ENCODE assay signal across 8 cellular contexts in the genomic region with DNA sequence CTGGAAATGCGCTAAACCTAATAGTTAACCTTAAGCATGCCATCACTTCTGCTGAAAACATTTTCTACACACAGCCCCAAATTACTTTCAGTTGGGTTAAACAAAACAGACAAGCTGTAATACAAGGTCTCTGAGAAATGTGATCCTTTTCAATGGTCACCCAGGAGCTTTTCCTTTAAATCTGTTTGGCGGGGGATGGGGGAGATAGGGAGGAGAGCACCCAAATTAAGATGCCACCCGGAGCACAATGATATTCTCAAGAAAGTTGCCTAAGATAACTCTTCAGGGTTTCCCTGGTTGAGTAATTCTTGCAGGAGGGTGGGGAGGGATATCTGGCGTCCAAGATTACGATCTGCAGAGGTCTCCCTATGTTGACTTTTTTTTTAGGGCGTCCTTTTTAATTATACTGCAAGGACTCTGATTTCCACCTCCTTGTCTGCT.
DNase-seq lines count a peak whose midpoint lies in the region; ATAC-seq and TF ChIP-seq lines count a peak whose summit lies in the region.

No MANE protein-coding gene starts in this region.

- H3K36me3 Mint-ChIP-seq in effector memory CD8-positive, alpha-beta T cell (ENCODE audit: insufficient read depth) = no peaks in the 10 kb centered on the region
- H3K36me3 Mint-ChIP-seq in nephron (ENCODE audit: low read depth) = peaks cover 4% of the 10 kb centered on the region

- H3K27me3 ChIP-seq in OCI-LY3 (ENCODE audit: low read depth, low read length) = peaks cover 24% of the 10 kb centered on the region

- no peak overlapping the region for H3K27ac Mint-ChIP-seq in effector memory CD8-positive, alpha-beta T cell
- H3K27ac Mint-ChIP-seq in nephron = peak overlapping the region; percentile 46 to 87 (median 76)

- H4K20me1 ChIP-seq in OCI-LY3 (ENCODE audit: insufficient read depth, low read length) = no peaks in the 10 kb centered on the region

- H3K79me2 ChIP-seq in OCI-LY3 (ENCODE audit: low read length) = no peaks in the 10 kb centered on the region

- H3K9ac ChIP-seq in OCI-LY3 (ENCODE audit: low read length) = peak overlapping the region; percentile 59; the same call in 1 of the 2 replicates

- no peaks in the 10 kb centered on the region for H3K9me3 Mint-ChIP-seq in effector memory CD8-positive, alpha-beta T cell
- no peaks in the 10 kb centered on the region for H3K9me3 Mint-ChIP-seq in nephron

- DNase-seq in GM13977 (ENCODE audit: low spot score) (peak; percentile 28), NCI-H187 treated with DMSO at 0.1 percent for 48 hours (lab: John Stamatoyannopoulos, UW) (no peak), GM19240 (ENCODE audit: insufficient read length, low spot score) (no peak), RPMI8226 (no peak)
- DNase-seq in effector memory CD8-positive, alpha-beta T cell = no peak

- H3K27me3 Mint-ChIP-seq in effector memory CD8-positive, alpha-beta T cell = peaks cover 30 to 53% of the 10 kb centered on the region in 2 donors
- H3K27me3 Mint-ChIP-seq in nephron (ENCODE audit: low read depth) = peaks cover 13% of the 10 kb centered on the region

- peaks cover 19 to 21% of the 10 kb centered on the region in 2 donors for H3K4me1 Mint-ChIP-seq in effector memory CD8-positive, alpha-beta T cell (ENCODE audit: low read depth in 2 of 2)
- peaks cover 16% of the 10 kb centered on the region for H3K4me1 Mint-ChIP-seq in nephron

- H3K36me3 ChIP-seq in OCI-LY3 (replicated peaks; ENCODE audit: low read depth, low read length) = no peaks in the 10 kb centered on the region

- TF ChIP-seq CTCF in GM13977 (IDR thresholded peaks at IDR 0.05; ENCODE audit: extremely low read depth, insufficient read depth, missing control alignments) = no peak
- no peak for TF ChIP-seq CTCF in OCI-LY3 (IDR thresholded peaks at IDR 0.05; ENCODE audit: low read depth, low read length)
- TF ChIP-seq CTCF in nephron (IDR thresholded peaks at IDR 0.05; ENCODE audit: unreplicated experiment in 3 of 3) = no peak

- peak overlapping the region; percentile 72 to 80 for H3K4me3 Mint-ChIP-seq in effector memory CD8-positive, alpha-beta T cell
- H3K4me3 Mint-ChIP-seq in nephron = peak overlapping the region; percentile 86 to 98 (median 96)

- H3K27ac ChIP-seq in OCI-LY3 (ENCODE audit: low read length) = no peak overlapping the region

- H3K4me3 ChIP-seq in OCI-LY3 (ENCODE audit: low read length) = peak overlapping the region; percentile 92

- in situ Hi-C loops in GM13977 (cut with MboI; ENCODE audit: low pct_unique_long_range_greater_than_20kb, low sequenced_read_pairs, unreplicated experiment) = no loop called here

- ATAC-seq in effector memory CD8-positive, alpha-beta T cell (replicated peaks) = no peak
- no peak for ATAC-seq in HG02885 (IDR thresholded peaks at IDR 0.05; ENCODE audit: poor library complexity, unreplicated experiment)

- H2AFZ ChIP-seq in OCI-LY3 (ENCODE audit: low read depth, low read length) = peak overlapping the region; percentile 40

- H3K9me3 ChIP-seq in OCI-LY3 (ENCODE audit: insufficient read depth, low read length) = no peaks in the 10 kb centered on the region

- peak overlapping the region; percentile 85 for H3K4me2 ChIP-seq in OCI-LY3 (ENCODE audit: low read length)

- H3K4me1 ChIP-seq in OCI-LY3 (ENCODE audit: low read length) = peaks cover 23% of the 10 kb centered on the region

Comparison
In these comparisons a context has a peak if more than half of its experiments do, and no peak if none do; other contexts are left out.
1. H3K27ac Mint-ChIP-seq: peak in nephron (3 of 3); none in effector memory CD8-positive, alpha-beta T cell (0 of 2).